Comparison of ENCODE assay signal across 8 cellular contexts in genomic region chr16:89193021-89193575, GRCh38. TPM values are rescaled to one million over a fixed set of nuclear protein-coding genes. Genes with fewer than 3 reads are reported as not detected.
DNase-seq lines count a peak whose midpoint lies in the region; ATAC-seq and TF ChIP-seq lines count a peak whose summit lies in the region.

No MANE protein-coding gene starts in this region.

- DNase-seq in 8988T = peak; percentile 95
- DNase-seq in GM13977 (ENCODE audit: low spot score) = peak; percentile 87
- peak; percentile 91 for DNase-seq in endodermal cell
- no peak for DNase-seq in neuronal stem cell (ENCODE audit: low spot score)
- DNase-seq in endothelial cell (ENCODE audit: low spot score) = no peak
- DNase-seq in WERI-Rb-1 = no peak

- no peak overlapping the region for H4K91ac ChIP-seq in neuronal stem cell (ENCODE audit: low read depth, low read length, poor library complexity)

- no peaks in the 10 kb centered on the region for H3K36me3 ChIP-seq in endodermal cell (ENCODE audit: control insufficient read depth, insufficient read depth, low read length)
- H3K36me3 ChIP-seq in neuronal stem cell (replicated peaks in 1 of 2; ENCODE audit: control insufficient read depth in 2 of 2, insufficient read depth in 2 of 2, low read length in 2 of 2) = no peaks in the 10 kb centered on the region
- no peaks in the 10 kb centered on the region for H3K36me3 ChIP-seq in WERI-Rb-1

- H3K4ac ChIP-seq in neuronal stem cell (ENCODE audit: low read length) = no peak overlapping the region

- no peak overlapping the region for H3K9ac ChIP-seq in endodermal cell (ENCODE audit: extremely low read depth, low read length, poor library complexity, severe bottlenecking)
- H3K9ac ChIP-seq in neuronal stem cell (ENCODE audit: low read depth, low read length, poor library complexity) = no peak overlapping the region

- H4K8ac ChIP-seq in neuronal stem cell (ENCODE audit: low read depth, low read length) = peak overlapping the region; percentile 82

- peaks cover 4% of the 10 kb centered on the region for H3K79me1 ChIP-seq in neuronal stem cell (ENCODE audit: low read depth, low read length)

- H3K27me3 ChIP-seq in endodermal cell (ENCODE audit: control insufficient read depth, insufficient read depth, low read length, poor library complexity, severe bottlenecking) = peaks cover 35% of the 10 kb centered on the region
- H3K27me3 ChIP-seq in neuronal stem cell (ENCODE audit: control insufficient read depth in 3 of 3, insufficient read depth in 3 of 3, low read depth in 1 of 3, low read length in 3 of 3) = peaks cover 15 to 41% (median 28%) of the 10 kb centered on the region in 3 experiments
- no peaks in the 10 kb centered on the region for H3K27me3 ChIP-seq in WERI-Rb-1 (ENCODE audit: insufficient read depth, low read depth, severe bottlenecking)

- TF ChIP-seq CTCF in GM13977 (IDR thresholded peaks at IDR 0.05; ENCODE audit: extremely low read depth, insufficient read depth, missing control alignments) (no peak), endodermal cell (conservative IDR thresholded peaks at IDR 0.05) (no peak), endothelial cell (IDR thresholded peaks at IDR 0.05; ENCODE audit: unreplicated experiment) (no peak), WERI-Rb-1 (IDR thresholded peaks at IDR 0.05; ENCODE audit: low read depth, low read length) (no peak)

- 21 to 53% methylated on average over 8 to 27 of the region's 34 CpGs for WGBS in endodermal cell (ENCODE audit: insufficient coverage in 1 of 2, insufficient read length in 1 of 2), 2 experiments
- no CpG with 5 or more reads among the region's 34 CpGs for WGBS in neuronal stem cell (ENCODE audit: extremely low coverage in 2 of 2, insufficient read length in 2 of 2, insufficient replicate concordance in 1 of 2), 2 donors

- H3K4me3 Mint-ChIP-seq in endodermal cell (no peak overlapping the region), endothelial cell (ENCODE audit: unreplicated experiment) (no peak overlapping the region)

- no peak overlapping the region for H2AK5ac ChIP-seq in neuronal stem cell (ENCODE audit: low read depth, low read length)

- H3K27ac Mint-ChIP-seq in endodermal cell (no peak overlapping the region), endothelial cell (ENCODE audit: unreplicated experiment) (no peak overlapping the region)

- no peak overlapping the region for H3K4me3 ChIP-seq in endodermal cell (ENCODE audit: low read length)
- no peak overlapping the region for H3K4me3 ChIP-seq in neuronal stem cell (ENCODE audit: low read length in 2 of 2)
- H3K4me3 ChIP-seq in WERI-Rb-1 (ENCODE audit: low read depth, low read length) = no peak overlapping the region

- in situ Hi-C loops in GM13977 (cut with MboI; ENCODE audit: low pct_unique_long_range_greater_than_20kb, low sequenced_read_pairs, unreplicated experiment) = no loop called here

- peak overlapping the region; percentile 75 for H2BK15ac ChIP-seq in neuronal stem cell (ENCODE audit: low read length)

- H3K4me1 ChIP-seq in endodermal cell (ENCODE audit: control insufficient read depth, insufficient read depth, low read length) = no peaks in the 10 kb centered on the region
- peaks cover 2 to 9% of the 10 kb centered on the region in 2 donors for H3K4me1 ChIP-seq in neuronal stem cell (ENCODE audit: control insufficient read depth in 2 of 2, insufficient read depth in 1 of 2, low read depth in 1 of 2, low read length in 2 of 2)

- H3K9me3 ChIP-seq in endodermal cell (ENCODE audit: control insufficient read depth, low read length) (no peaks in the 10 kb centered on the region), neuronal stem cell (replicated peaks in 1 of 2; ENCODE audit: control insufficient read depth in 2 of 2, insufficient read depth in 1 of 2, low read depth in 1 of 2, low read length in 2 of 2) (peaks cover 0 to 6% of the 10 kb centered on the region in 2 donors), WERI-Rb-1 (ENCODE audit: severe bottlenecking) (no peaks in the 10 kb centered on the region)

- H3K4me1 Mint-ChIP-seq in endodermal cell (no peaks in the 10 kb centered on the region), endothelial cell (ENCODE audit: unreplicated experiment) (no peaks in the 10 kb centered on the region)

- no peak overlapping the region for H2AFZ ChIP-seq in neuronal stem cell (ENCODE audit: low read length)

- H2BK12ac ChIP-seq in neuronal stem cell (ENCODE audit: low read length) = no peak overlapping the region

- H3K27ac ChIP-seq in endodermal cell (ENCODE audit: low read depth, low read length) (no peak overlapping the region), neuronal stem cell (replicated peaks; ENCODE audit: low read length) (no peak overlapping the region), WERI-Rb-1 (no peak overlapping the region)

- no peaks in the 10 kb centered on the region for H3K36me3 Mint-ChIP-seq in endodermal cell (ENCODE audit: low read depth)
- H3K36me3 Mint-ChIP-seq in endothelial cell (ENCODE audit: low read depth, unreplicated experiment) = no peaks in the 10 kb centered on the region

- no peaks in the 10 kb centered on the region for H3K9me3 Mint-ChIP-seq in endodermal cell
- H3K9me3 Mint-ChIP-seq in endothelial cell (ENCODE audit: unreplicated experiment) = no peaks in the 10 kb centered on the region

- peak; percentile 9; the same call in 2 of the 3 replicates for ATAC-seq in SK-N-SH treated with all-trans-retinoic acid at 6 μM for 48 hours
- no peak for ATAC-seq in GM19328 (IDR thresholded peaks at IDR 0.05; ENCODE audit: unreplicated experiment)

- H3K4me2 ChIP-seq in neuronal stem cell (ENCODE audit: insufficient read depth, low read length, poor library complexity, severe bottlenecking) = no peak overlapping the region

- no peak overlapping the region for H2BK5ac ChIP-seq in neuronal stem cell (ENCODE audit: low read length)

- no peak overlapping the region for H3K14ac ChIP-seq in neuronal stem cell (ENCODE audit: low read length)

- H3K27me3 Mint-ChIP-seq in endodermal cell (ENCODE audit: insufficient read depth) (peaks cover 20% of the 10 kb centered on the region), endothelial cell (ENCODE audit: unreplicated experiment) (peaks cover 14% of the 10 kb centered on the region)

- H3K18ac ChIP-seq in neuronal stem cell (ENCODE audit: low read length) = peak overlapping the region; percentile 83

- H3K23ac ChIP-seq in neuronal stem cell (ENCODE audit: low read depth, low read length, poor library complexity) = peak overlapping the region; percentile 55

- H2BK120ac ChIP-seq in neuronal stem cell (ENCODE audit: low read depth, low read length) = no peak overlapping the region

TF ChIP-seq in SK-N-SH treated with all-trans-retinoic acid at 6 μM for 48 hours, 23 proteins besides CTCF, POLR2A, EP300 and RAD21:
- TF ChIP-seq CREB5 (CRISPR knock-in tag; IDR thresholded peaks at IDR 0.05; ENCODE audit: low read depth) = no peak
- TF ChIP-seq PATZ1 (CRISPR knock-in tag; IDR thresholded peaks at IDR 0.05; ENCODE audit: borderline replicate concordance) = no peak
- TF ChIP-seq ZNF8 (CRISPR knock-in tag; IDR thresholded peaks at IDR 0.05) = no peak
- TF ChIP-seq ZC3H10 (CRISPR knock-in tag; IDR thresholded peaks at IDR 0.05) = no peak
- TF ChIP-seq SNAI2 (CRISPR knock-in tag; IDR thresholded peaks at IDR 0.05) = no peak
- TF ChIP-seq ZNF565 (CRISPR knock-in tag; conservative IDR thresholded peaks at IDR 0.05; ENCODE audit: low read depth) = no peak
- no peak for TF ChIP-seq ISL1 (CRISPR knock-in tag; IDR thresholded peaks at IDR 0.05)
- TF ChIP-seq OSR1 (CRISPR knock-in tag; IDR thresholded peaks at IDR 0.05) = no peak
- no peak for TF ChIP-seq ESRRG (CRISPR knock-in tag; IDR thresholded peaks at IDR 0.05)
- no peak for TF ChIP-seq ZNF70 (CRISPR knock-in tag; IDR thresholded peaks at IDR 0.05)
- TF ChIP-seq GLIS3 (CRISPR knock-in tag; IDR thresholded peaks at IDR 0.05) = no peak

RNA-seq across cellular contexts. Expression of gene SLC22A31, which starts 7.2 kb away (rescaled TPM):
- 10 to 100 TPM in 1 of 2 donors, 1 to 10 TPM in 1; 9.7 to 33.9 TPM for total RNA-seq in endodermal cell
- 1.7 TPM for polyA plus RNA-seq in endodermal cell (2013, experiment 1 of 2)
- polyA plus RNA-seq in endodermal cell (2013, experiment 2 of 2) = 1.6 TPM
- 0.67 TPM for polyA plus RNA-seq in neuronal stem cell (2013, experiment 1 of 2)
- 0.97 TPM for polyA plus RNA-seq in neuronal stem cell (2013, experiment 2 of 2)
- total RNA-seq in endothelial cell (ENCODE audit: unreplicated experiment) = 0.54 TPM

RNA-seq across cellular contexts. Expression of gene CDH15, which starts 21.6 kb away (rescaled TPM):
- total RNA-seq in endodermal cell = under 1 TPM; 0.11 to 0.15 TPM
- polyA plus RNA-seq in endodermal cell (2013, experiment 1 of 2) = 0.89 TPM
- polyA plus RNA-seq in endodermal cell (2013, experiment 2 of 2) = 0.70 TPM
- polyA plus RNA-seq in neuronal stem cell (2013, experiment 1 of 2) = 0.03 TPM
- polyA plus RNA-seq in neuronal stem cell (2013, experiment 2 of 2) = 0.03 TPM
- not detected for total RNA-seq in endothelial cell (ENCODE audit: unreplicated experiment)

RNA-seq across cellular contexts. Expression of gene ZNF778, which starts 24.4 kb away (rescaled TPM):
- total RNA-seq in endodermal cell (10 to 100 TPM; 13.0 to 16.3 TPM), endothelial cell (ENCODE audit: unreplicated experiment) (35.5 TPM)
- polyA plus RNA-seq in endodermal cell (2013, experiment 1 of 2) = 12.3 TPM
- polyA plus RNA-seq in endodermal cell (2013, experiment 2 of 2) = 12.5 TPM
- 7.7 TPM for polyA plus RNA-seq in neuronal stem cell (2013, experiment 1 of 2)
- polyA plus RNA-seq in neuronal stem cell (2013, experiment 2 of 2) = 8.7 TPM

Comparison
In these comparisons a context has a peak if more than half of its experiments do, and no peak if none do; other contexts are left out.
1. DNase-seq: peak in 8988T (single experiment), GM13977 (single experiment) and endodermal cell (single experiment); none in neuronal stem cell (single experiment), endothelial cell (single experiment) and WERI-Rb-1 (single experiment).